26 cellular contexts compared by ENCODE assay signal in genomic region chr2:174125151-174125550, GRCh38.
DNase-seq lines count a peak whose midpoint lies in the region; TF ChIP-seq lines count a peak whose summit lies in the region.
"Had no signal": no experiment of that assay in that cellular context is flagged by ENCODE, and none has a peak within 500 bp of the region (broad histone marks: within the 10 kb centered on the region; RNA-seq: fewer than 3 reads in every experiment).

No MANE protein-coding gene starts in this region.

- H3K27me3 ChIP-seq in WERI-Rb-1 (ENCODE audit: insufficient read depth, low read depth, severe bottlenecking), result no peaks in the 10 kb centered on the region
- H3K27me3 ChIP-seq: ascending aorta, dorsolateral prefrontal cortex, left lung, SJCRH30, upper lobe of right lung had no signal

- H3K27ac ChIP-seq in WERI-Rb-1, result no peak overlapping the region
- H3K27ac ChIP-seq: ascending aorta, dorsolateral prefrontal cortex, left lung, PC-9, SJCRH30, upper lobe of right lung had no signal

- no peak for TF ChIP-seq CTCF in WERI-Rb-1 (IDR thresholded peaks at IDR 0.05; ENCODE audit: low read depth, low read length)

- no peak overlapping the region for H3K4me3 ChIP-seq in WERI-Rb-1 (ENCODE audit: low read depth, low read length)
- H3K4me3 ChIP-seq: ascending aorta, dorsolateral prefrontal cortex, left lung, PC-9, SJCRH30, upper lobe of right lung had no signal

- peaks cover 11% of the 10 kb centered on the region for H3K36me3 Mint-ChIP-seq in activated CD4-positive, alpha-beta T cell treated with anti-CD3 and anti-CD28 coated beads, Interleukin-2, amount 10 ng/mL, durations not matched to agents 24 days and 14 days (ENCODE audit: low read depth)
- H3K36me3 Mint-ChIP-seq: mesothelial cell of epicardium had no signal

- DNase-seq in activated CD4-positive, alpha-beta T cell treated with anti-CD3 and anti-CD28 coated beads, Interleukin-2, amount 10 ng/mL, durations not matched to agents 24 days and 14 days, result peak; percentile 34
- no peak for DNase-seq in activated CD4-positive, alpha-beta T cell treated with anti-CD3 and anti-CD28 coated beads for 4 hours
- peak; percentile 96 for DNase-seq in NCI-H2081 treated with DMSO at 0.1 percent for 48 hours (lab: John Stamatoyannopoulos, UW)
- peak; percentile 13 for DNase-seq in WERI-Rb-1
- DNase-seq in retina, result peak; percentile 24
- DNase-seq in stimulated activated naive CD4-positive, alpha-beta T cell (lab: John Stamatoyannopoulos, UW), result no peak
- no peak for DNase-seq in GF-D8 (lab: John Stamatoyannopoulos, UW)
- DNase-seq in NCI-H187 treated with DMSO at 0.1 percent for 48 hours (lab: John Stamatoyannopoulos, UW), result no peak
- DNase-seq: activated CD4-positive, alpha-beta T cell treated with anti-CD3 and anti-CD28 coated beads for 48 hours; Calu3; dorsolateral prefrontal cortex; immature natural killer cell; left lung; naive thymus-derived CD8-positive, alpha-beta T cell; NCI-H2029; PC-9; SJCRH30; substantia nigra; upper lobe of right lung had no signal

- H3K9me3 Mint-ChIP-seq in activated CD4-positive, alpha-beta T cell treated with anti-CD3 and anti-CD28 coated beads, Interleukin-2, amount 10 ng/mL, durations not matched to agents 24 days and 14 days, result no peaks in the 10 kb centered on the region
- H3K9me3 Mint-ChIP-seq: activated T-helper 1 cell treated with anti-CD3 and anti-CD28 coated beads, Interleukin-12 subunit alpha, Interleukin-12 subunit beta, Interleukin-2, Interleukin-4 antibody, amounts not matched to agents 30 ng/mL and 10 ng/mL and 1 ng/mL, durations not matched to agents 14 hours and 24 hours and 36 hours; central memory CD8-positive, alpha-beta T cell; IgD-negative memory B cell; immature natural killer cell; mesothelial cell of epicardium; naive thymus-derived CD8-positive, alpha-beta T cell had no signal

- no peak overlapping the region for H3K27ac Mint-ChIP-seq in activated CD4-positive, alpha-beta T cell treated with anti-CD3 and anti-CD28 coated beads, Interleukin-2, amount 10 ng/mL, durations not matched to agents 24 days and 14 days
- H3K27ac Mint-ChIP-seq: activated naive CD8-positive, alpha-beta T cell; activated T-helper 1 cell treated with anti-CD3 and anti-CD28 coated beads, Interleukin-12 subunit alpha, Interleukin-12 subunit beta, Interleukin-2, Interleukin-4 antibody, amounts not matched to agents 30 ng/mL and 10 ng/mL and 1 ng/mL, durations not matched to agents 14 hours and 24 hours and 36 hours; B cell; IgD-negative memory B cell; immature natural killer cell; mesothelial cell of epicardium; naive thymus-derived CD8-positive, alpha-beta T cell had no signal

- no peak overlapping the region for H3K4me3 Mint-ChIP-seq in activated CD4-positive, alpha-beta T cell treated with anti-CD3 and anti-CD28 coated beads, Interleukin-2, amount 10 ng/mL, durations not matched to agents 24 days and 14 days
- H3K4me3 Mint-ChIP-seq: activated naive CD8-positive, alpha-beta T cell; activated T-helper 1 cell treated with anti-CD3 and anti-CD28 coated beads, Interleukin-12 subunit alpha, Interleukin-12 subunit beta, Interleukin-2, Interleukin-4 antibody, amounts not matched to agents 30 ng/mL and 10 ng/mL and 1 ng/mL, durations not matched to agents 14 hours and 24 hours and 36 hours; B cell; central memory CD8-positive, alpha-beta T cell; IgD-negative memory B cell; immature natural killer cell; mesothelial cell of epicardium; naive thymus-derived CD8-positive, alpha-beta T cell had no signal

- intact Hi-C loops in activated CD4-positive, alpha-beta T cell treated with anti-CD3 and anti-CD28 coated beads, Interleukin-2, amount 10 ng/mL, durations not matched to agents 24 days and 14 days (cut with micrococcal nuclease), result no loop called here

- no peaks in the 10 kb centered on the region for H3K27me3 Mint-ChIP-seq in activated CD4-positive, alpha-beta T cell treated with anti-CD3 and anti-CD28 coated beads, Interleukin-2, amount 10 ng/mL, durations not matched to agents 24 days and 14 days
- H3K27me3 Mint-ChIP-seq: activated naive CD8-positive, alpha-beta T cell; B cell; central memory CD8-positive, alpha-beta T cell; IgD-negative memory B cell; naive thymus-derived CD8-positive, alpha-beta T cell had no signal

- peaks cover 4% of the 10 kb centered on the region for H3K4me1 Mint-ChIP-seq in activated CD4-positive, alpha-beta T cell treated with anti-CD3 and anti-CD28 coated beads, Interleukin-2, amount 10 ng/mL, durations not matched to agents 24 days and 14 days
- H3K4me1 Mint-ChIP-seq: B cell; central memory CD8-positive, alpha-beta T cell; IgD-negative memory B cell; immature natural killer cell; naive thymus-derived CD8-positive, alpha-beta T cell had no signal

- H3K36me3 ChIP-seq in WERI-Rb-1, result peaks cover 8% of the 10 kb centered on the region
- H3K36me3 ChIP-seq: ascending aorta, left lung, upper lobe of right lung had no signal

- no peaks in the 10 kb centered on the region for H3K9me3 ChIP-seq in WERI-Rb-1 (ENCODE audit: severe bottlenecking)
- H3K9me3 ChIP-seq: ascending aorta, left lung, SJCRH30, upper lobe of right lung had no signal

Comparison
In these comparisons a context has a peak if more than half of its experiments do, and no peak if none do; other contexts are left out.
1. DNase-seq: peak in activated CD4-positive, alpha-beta T cell treated with anti-CD3 and anti-CD28 coated beads, Interleukin-2, amount 10 ng/mL, durations not matched to agents 24 days and 14 days (single experiment), NCI-H2081 treated with DMSO at 0.1 percent for 48 hours (single experiment), WERI-Rb-1 (single experiment) and retina (single experiment); none in activated CD4-positive, alpha-beta T cell treated with anti-CD3 and anti-CD28 coated beads for 4 hours (0 of 2), stimulated activated naive CD4-positive, alpha-beta T cell (0 of 6), GF-D8 (single experiment) and NCI-H187 treated with DMSO at 0.1 percent for 48 hours (single experiment).